In genomic region chr2:67561411-67561965, GRCh38 we compare ENCODE assay signal across 9 cellular contexts.
DNase-seq lines count a peak whose midpoint lies in the region; ATAC-seq and TF ChIP-seq lines count a peak whose summit lies in the region.
"Had no signal": no experiment of that assay in that cellular context is flagged by ENCODE, and none has a peak within 500 bp of the region (broad histone marks: within the 10 kb centered on the region; RNA-seq: fewer than 3 reads in every experiment).

No MANE protein-coding gene starts in this region.

- H3K36me3 Mint-ChIP-seq in Calu3 (ENCODE audit: insufficient read depth, unreplicated experiment) (no peaks in the 10 kb centered on the region), nephron (ENCODE audit: low read depth) (no peaks in the 10 kb centered on the region)
- no peaks in the 10 kb centered on the region for H3K36me3 Mint-ChIP-seq in effector memory CD8-positive, alpha-beta T cell (ENCODE audit: insufficient read depth)

- DNase-seq in Calu3 (peak; percentile 61), OCI-M1 (lab: John Stamatoyannopoulos, UW) (peak; percentile 74), NCI-H345 treated with DMSO at 0.1 percent for 48 hours (lab: John Stamatoyannopoulos, UW; ENCODE audit: unreplicated experiment) (no peak), NCI-H2107 treated with DMSO at 0.1 percent for 48 hours (lab: John Stamatoyannopoulos, UW; ENCODE audit: unreplicated experiment) (no peak)
- DNase-seq in activated naive CD4-positive, alpha-beta T cell treated with Interleukin-2 at 50 U/mL for 16 hours = no peak
- no peak for DNase-seq in effector memory CD8-positive, alpha-beta T cell
- DNase-seq: cortex of kidney had no signal

- H3K27me3 Mint-ChIP-seq in Calu3 (ENCODE audit: unreplicated experiment) (no peaks in the 10 kb centered on the region), nephron (ENCODE audit: low read depth) (no peaks in the 10 kb centered on the region)
- peaks cover 0 to 11% of the 10 kb centered on the region in 2 donors for H3K27me3 Mint-ChIP-seq in effector memory CD8-positive, alpha-beta T cell

- intact Hi-C loops in Calu3 (cut with micrococcal nuclease; ENCODE audit: unreplicated experiment) = loop anchor here (2.0 kb wide), 1 partner anchor 271 kb away; no protein-coding TSS in a partner anchor

- H3K9me3 Mint-ChIP-seq in Calu3 (ENCODE audit: low read depth, unreplicated experiment) (peaks cover 5% of the 10 kb centered on the region), nephron (peaks cover 10% of the 10 kb centered on the region)
- H3K9me3 Mint-ChIP-seq in effector memory CD8-positive, alpha-beta T cell = no peaks in the 10 kb centered on the region

- peak; percentile 70 for ATAC-seq in esophagus mucosa
- no peak for ATAC-seq in effector memory CD8-positive, alpha-beta T cell (replicated peaks)

- CTCF ChIA-PET in Calu3 (lab: Charles Lee) = interaction anchor here (0.6 to 2.0 kb wide), 4 partner anchors 11 to 89 kb away, joined by 3 to 9 read pairs (median 5); no protein-coding TSS in a partner anchor

- H3K4me1 Mint-ChIP-seq in Calu3 (ENCODE audit: low read depth, unreplicated experiment) (peaks cover 40% of the 10 kb centered on the region), nephron (peaks cover 17% of the 10 kb centered on the region)
- H3K4me1 Mint-ChIP-seq in effector memory CD8-positive, alpha-beta T cell (ENCODE audit: low read depth in 2 of 2) = no peaks in the 10 kb centered on the region

- BruUV-seq in Calu3 (replicated peaks; lab: Mats Ljungman, UMichigan) = TSS peak; percentile 76

- H3K4me3 Mint-ChIP-seq in Calu3 (ENCODE audit: low read depth, unreplicated experiment) (peak overlapping the region; percentile 10), nephron (no peak overlapping the region)
- H3K4me3 Mint-ChIP-seq in effector memory CD8-positive, alpha-beta T cell = no peak overlapping the region

- TF ChIP-seq CTCF in Calu3 (IDR thresholded peaks at IDR 0.05; ENCODE audit: unreplicated experiment) (no peak), nephron (IDR thresholded peaks at IDR 0.05; ENCODE audit: unreplicated experiment in 3 of 3) (no peak)

- peak overlapping the region; percentile 77 for H3K27ac Mint-ChIP-seq in Calu3 (ENCODE audit: unreplicated experiment)
- peak overlapping the region; percentile 6 to 80 (median 77) for H3K27ac Mint-ChIP-seq in nephron
- no peak overlapping the region for H3K27ac Mint-ChIP-seq in effector memory CD8-positive, alpha-beta T cell

Comparison
In these comparisons a context has a peak if more than half of its experiments do, and no peak if none do; other contexts are left out.
1. DNase-seq: peak in Calu3 (single experiment) and OCI-M1 (single experiment); none in NCI-H345 treated with DMSO at 0.1 percent for 48 hours (single experiment), activated naive CD4-positive, alpha-beta T cell treated with Interleukin-2 at 50 U/mL for 16 hours (single experiment), effector memory CD8-positive, alpha-beta T cell (0 of 3) and NCI-H2107 treated with DMSO at 0.1 percent for 48 hours (single experiment).
2. H3K27ac Mint-ChIP-seq: peak in Calu3 (single experiment) and nephron (3 of 3); none in effector memory CD8-positive, alpha-beta T cell (0 of 2).